22 cellular contexts compared by ENCODE assay signal in the genomic region with DNA sequence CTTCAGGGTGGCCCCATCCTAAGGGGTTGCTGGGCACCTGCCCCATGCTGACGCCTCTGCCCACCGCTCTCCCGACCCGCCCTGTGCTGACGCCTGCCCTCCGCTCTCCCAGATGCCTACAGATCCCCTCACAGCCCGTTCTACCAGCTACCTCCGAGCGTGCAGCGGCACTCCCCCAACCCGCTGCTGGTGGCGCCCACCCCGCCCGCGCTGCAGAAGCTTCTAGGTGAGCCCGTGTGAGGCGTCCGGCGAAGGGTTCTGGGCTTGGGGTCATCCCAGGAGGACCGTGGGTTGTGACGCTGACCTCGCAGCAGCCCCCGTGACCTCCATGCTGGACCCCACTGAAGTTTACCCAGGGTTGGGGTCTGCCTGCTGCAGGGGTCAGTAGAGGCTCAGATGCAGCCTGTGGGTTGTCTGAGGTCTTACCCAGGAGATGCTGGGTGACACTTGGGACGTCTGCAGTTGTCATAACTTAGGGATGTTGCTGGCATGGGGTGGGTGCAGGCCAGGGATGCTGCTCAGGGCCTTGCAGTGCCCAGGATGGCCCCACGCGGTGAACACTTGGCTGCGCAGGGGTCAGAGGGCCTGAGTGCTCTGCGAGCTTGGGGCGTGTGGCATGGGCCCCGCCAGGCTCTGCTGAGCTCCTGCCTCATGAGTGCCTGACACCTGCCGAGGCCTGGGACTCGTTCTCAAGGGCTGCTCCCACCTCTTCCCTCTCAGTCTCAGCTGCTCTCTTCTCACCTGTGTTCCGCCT. TPM values are rescaled to one million over a fixed set of nuclear protein-coding genes. Genes with fewer than 3 reads are reported as not detected.
"Had no signal": no experiment of that assay in that cellular context is flagged by ENCODE, and none has a peak within 500 bp of the region (broad histone marks: within the 10 kb centered on the region; RNA-seq: fewer than 3 reads in every experiment).

No MANE protein-coding gene starts in this region.

- H3K4me3 Mint-ChIP-seq: activated T-helper 1 cell treated with anti-CD3 and anti-CD28 coated beads, Interleukin-12 subunit alpha, Interleukin-12 subunit beta, Interleukin-2, Interleukin-4 antibody, amounts not matched to agents 30 ng/mL and 10 ng/mL and 1 ng/mL, durations not matched to agents 14 hours and 24 hours and 36 hours; mesothelial cell of epicardium; T-helper 17 cell had no signal

- ATAC-seq: esophagus mucosa, left colon, lower lobe of right lung, T-helper 17 cell had no signal

- H3K9me3 ChIP-seq: ascending aorta, breast epithelium, lower lobe of right lung, ovary, tibial nerve, vagina had no signal

- DNase-seq: activated CD4-positive, alpha-beta T cell treated with anti-CD3 and anti-CD28 coated beads for 4 hours; activated CD8-positive, alpha-beta memory T cell treated with anti-CD3 and anti-CD28 coated beads, Interleukin-2, amount 50 U/mL, for 48 hours; activated naive CD4-positive, alpha-beta T cell; cerebellar nuclear complex; dermis blood vessel endothelial cell; left colon; lower lobe of right lung; ovary; stimulated activated CD4-positive, alpha-beta T cell treated with anti-CD3 and anti-CD28 coated beads, Interleukin-12 subunit alpha, Interleukin-12 subunit beta, amount 100 ng/mL, for 4 hours; stimulated activated naive CD4-positive, alpha-beta T cell; substantia nigra; T-helper 17 cell; WERI-Rb-1 had no signal

- H3K27ac Mint-ChIP-seq: activated T-helper 1 cell treated with anti-CD3 and anti-CD28 coated beads, Interleukin-12 subunit alpha, Interleukin-12 subunit beta, Interleukin-2, Interleukin-4 antibody, amounts not matched to agents 30 ng/mL and 10 ng/mL and 1 ng/mL, durations not matched to agents 14 hours and 24 hours and 36 hours; mesothelial cell of epicardium; T-helper 17 cell had no signal

- H3K4me1 Mint-ChIP-seq: mesothelial cell of epicardium had no signal

- H3K4me3 ChIP-seq: ascending aorta, breast epithelium, lower lobe of right lung, ovary, tibial nerve, vagina had no signal

- H3K36me3 ChIP-seq: ovary had no signal

- H3K9me3 Mint-ChIP-seq: activated T-helper 1 cell treated with anti-CD3 and anti-CD28 coated beads, Interleukin-12 subunit alpha, Interleukin-12 subunit beta, Interleukin-2, Interleukin-4 antibody, amounts not matched to agents 30 ng/mL and 10 ng/mL and 1 ng/mL, durations not matched to agents 14 hours and 24 hours and 36 hours; mesothelial cell of epicardium had no signal

- H3K27me3 ChIP-seq: ascending aorta, breast epithelium, ovary, tibial nerve, vagina had no signal

- H3K27ac ChIP-seq: ascending aorta, breast epithelium, ovary, tibial nerve, vagina had no signal

- H3K4me1 ChIP-seq: ascending aorta, breast epithelium had no signal

- FAIRE-seq: islet of Langerhans had no signal

- H3K27me3 Mint-ChIP-seq: T-helper 17 cell had no signal

RNA-seq across cellular contexts. Expression of a gene that starts 38.0 kb away (rescaled TPM):
- total RNA-seq: ascending aorta had no signal

RNA-seq across cellular contexts. Expression of a gene that starts 45.1 kb away (rescaled TPM):
- total RNA-seq: activated T-helper 1 cell treated with anti-CD3 and anti-CD28 coated beads, Interleukin-12 subunit alpha, Interleukin-12 subunit beta, Interleukin-2, Interleukin-4 antibody, amounts not matched to agents 30 ng/mL and 10 ng/mL and 1 ng/mL, durations not matched to agents 14 hours and 24 hours and 36 hours; ascending aorta; esophagus mucosa; lower lobe of right lung; renal cortical epithelial cell; tibial nerve; vagina had no signal
